12 cellular contexts compared by ENCODE assay signal in the genomic region with DNA sequence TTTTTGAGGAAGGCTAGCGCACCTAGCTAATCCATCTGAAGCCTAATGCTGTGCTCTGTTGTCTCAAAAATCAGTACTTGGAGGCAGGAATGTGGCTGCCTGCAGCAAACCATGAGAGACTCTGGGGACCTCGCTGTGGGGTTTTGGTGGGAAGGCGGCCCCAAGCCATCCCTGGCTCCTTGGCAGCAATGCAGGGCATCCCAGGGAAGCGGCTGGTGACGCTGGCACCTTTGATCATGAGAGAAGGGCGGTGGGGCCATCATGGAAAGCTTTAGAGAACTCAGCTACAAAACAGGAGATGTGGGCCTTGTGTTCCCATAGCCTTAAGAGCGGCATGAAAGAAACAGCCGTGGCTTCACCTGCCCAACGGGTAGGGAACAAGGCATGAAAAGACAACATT.
"Had no signal": no experiment of that assay in that cellular context is flagged by ENCODE, and none has a peak within 500 bp of the region (broad histone marks: within the 10 kb centered on the region; RNA-seq: fewer than 3 reads in every experiment).

No MANE protein-coding gene starts in this region.

- H3K36me3 Mint-ChIP-seq: activated naive CD8-positive, alpha-beta T cell treated with anti-CD3 and anti-CD28 coated beads for 36 hours; naive B cell had no signal

- H3K9me3 ChIP-seq: mucosa of descending colon, pancreas, right lobe of liver, stomach, thoracic aorta, upper lobe of right lung had no signal

- FAIRE-seq: colon, pancreas, small intestine had no signal

- H3K9me3 Mint-ChIP-seq: naive B cell had no signal

- H3K27me3 Mint-ChIP-seq: activated CD8-positive, alpha-beta memory T cell treated with anti-CD3 and anti-CD28 coated beads, Interleukin-2, amount 10 ng/mL, durations not matched to agents 7 days and 5 days; activated naive CD8-positive, alpha-beta T cell treated with anti-CD3 and anti-CD28 coated beads for 36 hours had no signal

- H3K27ac ChIP-seq: cardiac muscle cell, pancreas, right lobe of liver, stomach, thoracic aorta, upper lobe of right lung had no signal

- H3K27ac Mint-ChIP-seq: activated CD8-positive, alpha-beta memory T cell treated with anti-CD3 and anti-CD28 coated beads, Interleukin-2, amount 10 ng/mL, durations not matched to agents 7 days and 5 days; activated naive CD8-positive, alpha-beta T cell treated with anti-CD3 and anti-CD28 coated beads for 36 hours; naive B cell had no signal

- H3K36me3 ChIP-seq: cardiac muscle cell, pancreas, right lobe of liver, stomach, thoracic aorta, upper lobe of right lung had no signal

- H3K4me3 Mint-ChIP-seq: activated CD8-positive, alpha-beta memory T cell treated with anti-CD3 and anti-CD28 coated beads, Interleukin-2, amount 10 ng/mL, durations not matched to agents 7 days and 5 days; activated naive CD8-positive, alpha-beta T cell treated with anti-CD3 and anti-CD28 coated beads for 36 hours; naive B cell had no signal

- H3K4me1 ChIP-seq: pancreas, right lobe of liver had no signal

- H3K27me3 ChIP-seq: cardiac muscle cell, pancreas, right lobe of liver, upper lobe of right lung had no signal

- H3K4me3 ChIP-seq: cardiac muscle cell, mucosa of descending colon, pancreas, right lobe of liver, stomach, upper lobe of right lung had no signal
